Comparison of ENCODE assay signal across 8 cellular contexts in the genomic region with DNA sequence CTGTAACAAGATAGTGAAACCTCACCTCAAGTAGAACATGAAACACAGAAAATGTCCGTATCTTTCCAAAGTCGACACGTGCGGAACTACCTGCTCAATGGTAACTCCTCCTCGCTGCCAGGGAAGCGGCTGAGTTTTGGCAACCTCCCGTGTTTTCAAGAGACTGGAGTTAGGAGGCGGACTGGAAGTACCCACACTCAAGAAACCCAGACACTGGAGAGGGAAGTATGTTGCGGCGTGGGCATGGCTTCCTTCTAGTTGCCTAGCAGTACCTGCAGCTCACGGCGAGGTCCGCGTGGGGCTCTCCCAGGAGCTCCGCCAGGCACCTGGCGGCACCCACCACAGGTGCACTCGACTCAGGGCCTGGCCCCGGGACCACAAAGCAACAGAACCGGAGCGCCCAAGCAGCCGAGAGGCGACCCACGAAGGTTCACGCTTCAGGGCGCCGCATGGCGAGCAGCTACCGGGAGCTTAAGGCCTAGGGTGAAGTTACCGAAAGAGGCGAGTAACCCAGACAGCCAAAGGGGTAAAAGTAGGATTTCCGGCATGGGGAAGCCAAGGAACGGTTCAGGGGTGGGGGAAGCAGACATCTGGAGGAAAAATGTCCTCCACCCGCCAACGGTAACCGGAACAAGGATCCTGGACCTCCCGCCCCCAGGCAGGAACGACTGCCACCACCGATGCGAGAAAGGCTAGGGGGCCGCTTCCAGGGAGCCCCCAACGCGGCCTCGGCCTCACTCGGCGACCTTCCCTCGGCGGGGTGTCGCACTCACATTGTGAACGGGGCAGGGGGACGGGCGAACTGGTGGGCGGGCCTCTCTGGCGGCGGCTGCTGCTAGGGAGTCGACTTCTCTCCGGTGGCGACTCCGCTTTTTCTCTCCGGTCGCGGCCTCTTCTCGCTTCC.
DNase-seq lines count a peak whose midpoint lies in the region; ATAC-seq and TF ChIP-seq lines count a peak whose summit lies in the region.

No MANE protein-coding gene starts in this region.

- in situ Hi-C loops in GM13977 (cut with MboI; ENCODE audit: low pct_unique_long_range_greater_than_20kb, low sequenced_read_pairs, unreplicated experiment): no loop called here

- peak overlapping the region; percentile 87 for H3K4me3 ChIP-seq in mucosa of stomach (ENCODE audit: low read length)

- no peak for TF ChIP-seq CTCF in GM13977 (IDR thresholded peaks at IDR 0.05; ENCODE audit: extremely low read depth, insufficient read depth, missing control alignments)

- H3K9me3 ChIP-seq in mucosa of stomach (ENCODE audit: control insufficient read depth, low read length): no peaks in the 10 kb centered on the region

- H3K27ac ChIP-seq in epithelial cell of prostate: peak overlapping the region; percentile 99

- H3K27me3 ChIP-seq in mucosa of stomach (ENCODE audit: control insufficient read depth, insufficient read depth, low read length): no peaks in the 10 kb centered on the region

- ATAC-seq in HG02938 (IDR thresholded peaks at IDR 0.05; ENCODE audit: unreplicated experiment) (peak; percentile 31), GM19463 (IDR thresholded peaks at IDR 0.05; ENCODE audit: unreplicated experiment) (no peak)

- H3K36me3 ChIP-seq in mucosa of stomach (ENCODE audit: control insufficient read depth, insufficient read depth, low read length): no peaks in the 10 kb centered on the region

- H3K4me1 ChIP-seq in mucosa of stomach (ENCODE audit: control insufficient read depth, insufficient read depth, low read length): peaks cover 15% of the 10 kb centered on the region

- H3K9ac ChIP-seq in mucosa of stomach (ENCODE audit: low read length): peak overlapping the region; percentile 97

- DNase-seq in GM13977 (ENCODE audit: low spot score) (peak; percentile 21), NCI-H748 (lab: John Stamatoyannopoulos, UW; ENCODE audit: unreplicated experiment) (peak; percentile 63), epithelial cell of prostate (ENCODE audit: low read depth, low spot score) (no peak)
- DNase-seq in activated CD8-positive, alpha-beta memory T cell treated with anti-CD3 and anti-CD28 coated beads, Interleukin-2, amount 50 U/mL, for 48 hours: peak; percentile 79
- DNase-seq in stimulated activated naive CD4-positive, alpha-beta T cell treated with Interleukin-2 at 50 U/mL for 16 hours (lab: John Stamatoyannopoulos, UW): peak; percentile 60
